ENCODE assay signal across 8 cellular contexts in the genomic region with DNA sequence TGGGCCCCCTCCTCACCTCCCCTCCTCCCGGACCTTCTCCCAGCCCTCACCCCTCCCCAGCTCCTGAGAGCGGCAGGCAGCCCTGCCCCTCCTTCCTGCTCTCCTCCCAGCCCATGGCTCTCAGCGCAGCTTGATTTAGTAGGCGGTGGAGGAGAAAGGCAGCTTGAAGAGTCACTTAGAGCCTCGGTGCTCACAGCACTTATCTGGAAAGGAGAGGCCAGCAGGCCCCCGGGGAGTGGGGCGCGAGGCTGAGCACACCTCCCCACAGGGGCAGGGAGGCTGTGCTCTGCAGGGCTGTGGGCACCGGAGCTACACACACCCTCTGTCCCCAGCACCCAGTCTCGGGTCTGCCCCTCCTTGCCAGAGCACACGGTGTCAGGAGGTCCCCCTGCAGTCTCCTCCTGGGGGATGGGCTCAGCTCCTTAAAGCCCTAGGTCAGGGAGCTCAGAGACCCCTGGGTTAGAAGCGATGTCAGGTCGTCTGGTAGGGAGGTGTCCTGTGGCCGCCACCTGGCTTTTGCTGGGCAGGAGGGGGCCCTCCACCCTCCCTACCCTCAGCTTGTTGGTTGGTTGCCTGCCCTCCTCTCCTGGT.
DNase-seq lines count a peak whose midpoint lies in the region; ATAC-seq and TF ChIP-seq lines count a peak whose summit lies in the region.

No MANE protein-coding gene starts in this region.

- intact Hi-C loops in activated CD4-positive, alpha-beta T cell treated with anti-CD3 and anti-CD28 coated beads for 36 hours (cut with DNase I, micrococcal nuclease), result loop anchor here in 1 of 2 experiments (10.0 kb wide), 1 partner anchor 63 kb away; no protein-coding TSS in a partner anchor
- intact Hi-C loops in prostate gland (cut with DNase I), result no loop called here

- H3K27ac Mint-ChIP-seq in activated CD4-positive, alpha-beta T cell treated with anti-CD3 and anti-CD28 coated beads for 36 hours, result no peak overlapping the region

- H3K4me1 ChIP-seq in prostate gland (replicated peaks), result peaks cover 3% of the 10 kb centered on the region

- H3K27me3 Mint-ChIP-seq in activated CD4-positive, alpha-beta T cell treated with anti-CD3 and anti-CD28 coated beads for 36 hours, result peaks cover 12% of the 10 kb centered on the region

- H3K36me3 ChIP-seq in prostate gland, result no peaks in the 10 kb centered on the region

- TF ChIP-seq CTCF in fibroblast of the aortic adventitia (IDR thresholded peaks at IDR 0.05; ENCODE audit: insufficient read depth, low read length) (no peak), prostate gland (IDR thresholded peaks at IDR 0.05) (no peak)

- WGBS in prostate gland, result 15% methylated on average over 14 of the region's 14 CpGs

- DNase-seq in activated CD4-positive, alpha-beta T cell treated with anti-CD3 and anti-CD28 coated beads for 36 hours, result no peak
- no peak for DNase-seq in activated CD4-positive, alpha-beta T cell treated with anti-CD3 and anti-CD28 coated beads for 1 hour
- DNase-seq in NCI-H82 treated with DMSO at 0.1 percent for 48 hours (lab: John Stamatoyannopoulos, UW; ENCODE audit: unreplicated experiment) (peak; percentile 54), fibroblast of the aortic adventitia (ENCODE audit: low read depth) (peak; percentile 47), prostate gland (ENCODE audit: low spot score) (no peak), D341Med (ENCODE audit: low spot score) (no peak)
- DNase-seq in stimulated activated CD4-positive, alpha-beta T cell treated with anti-CD3 and anti-CD28 coated beads, Interleukin-4, amount 100 ng/mL, for 4 hours, result no peak
- no peak for DNase-seq in activated CD4-positive, CD25-positive, alpha-beta regulatory T cell (lab: John Stamatoyannopoulos, UW)

- no peak for TF ChIP-seq POLR2A in prostate gland (IDR thresholded peaks at IDR 0.05)

- H3K9me3 Mint-ChIP-seq in activated CD4-positive, alpha-beta T cell treated with anti-CD3 and anti-CD28 coated beads for 36 hours (ENCODE audit: low read depth), result no peaks in the 10 kb centered on the region

- H3K9me3 ChIP-seq in prostate gland, result no peaks in the 10 kb centered on the region

- POLR2A ChIA-PET in activated CD4-positive, alpha-beta T cell treated with anti-CD3 and anti-CD28 coated beads for 36 hours (lab: Charles Lee), result no interaction called here

- no peaks in the 10 kb centered on the region for H3K27me3 ChIP-seq in prostate gland (replicated peaks; ENCODE audit: insufficient read depth)

- peak overlapping the region; percentile 43 for H3K4me3 Mint-ChIP-seq in activated CD4-positive, alpha-beta T cell treated with anti-CD3 and anti-CD28 coated beads for 36 hours

- CTCF ChIA-PET in activated CD4-positive, alpha-beta T cell treated with anti-CD3 and anti-CD28 coated beads for 36 hours (lab: Charles Lee), result interaction anchor here (0.5 to 1.5 kb wide), 4 partner anchors 10 to 206 kb away, joined by 3 to 6 read pairs (median 3); no protein-coding TSS in a partner anchor

- ATAC-seq in activated CD4-positive, alpha-beta T cell treated with anti-CD3 and anti-CD28 coated beads for 36 hours, result peak; percentile 34

- peak overlapping the region; percentile 40 to 61 for H3K27ac ChIP-seq in prostate gland

- H3K4me1 Mint-ChIP-seq in activated CD4-positive, alpha-beta T cell treated with anti-CD3 and anti-CD28 coated beads for 36 hours, result peaks cover 5% of the 10 kb centered on the region

- peak overlapping the region; percentile 54 for H3K4me3 ChIP-seq in fibroblast of the aortic adventitia (ENCODE audit: low read depth, low read length)
- H3K4me3 ChIP-seq in prostate gland, result peak overlapping the region in 1 of 2 donors; percentile 24

- no peaks in the 10 kb centered on the region for H3K36me3 Mint-ChIP-seq in activated CD4-positive, alpha-beta T cell treated with anti-CD3 and anti-CD28 coated beads for 36 hours (ENCODE audit: low read depth)

Comparison
In these comparisons a context has a peak if more than half of its experiments do, and no peak if none do; other contexts are left out.
1. DNase-seq: peak in NCI-H82 treated with DMSO at 0.1 percent for 48 hours (single experiment) and fibroblast of the aortic adventitia (single experiment); none in activated CD4-positive, alpha-beta T cell treated with anti-CD3 and anti-CD28 coated beads for 36 hours (single experiment), activated CD4-positive, alpha-beta T cell treated with anti-CD3 and anti-CD28 coated beads for 1 hour (single experiment), prostate gland (single experiment), stimulated activated CD4-positive, alpha-beta T cell treated with anti-CD3 and anti-CD28 coated beads, Interleukin-4, amount 100 ng/mL, for 4 hours (0 of 2), D341Med (single experiment) and activated CD4-positive, CD25-positive, alpha-beta regulatory T cell (0 of 4).